Comparison of ENCODE assay signal across 21 cellular contexts in genomic region chr3:37179144-37179967, GRCh38. TPM values are rescaled to one million over a fixed set of nuclear protein-coding genes. Genes with fewer than 3 reads are reported as not detected.
DNase-seq lines count a peak whose midpoint lies in the region; ATAC-seq and TF ChIP-seq lines count a peak whose summit lies in the region.
"Had no signal": no experiment of that assay in that cellular context is flagged by ENCODE, and none has a peak within 500 bp of the region (broad histone marks: within the 10 kb centered on the region; RNA-seq: fewer than 3 reads in every experiment).

No MANE protein-coding gene starts in this region.

- ATAC-seq in activated CD8-positive, alpha-beta T cell treated with anti-CD3 and anti-CD28 coated beads for 36 hours = no peak
- ATAC-seq in activated CD8-positive, alpha-beta T cell treated with anti-CD3 and anti-CD28 coated beads, Interleukin-2, amount 10 ng/mL, durations not matched to agents 7 days and 5 days = no peak
- no peak for ATAC-seq in effector memory CD8-positive, alpha-beta T cell (replicated peaks)
- ATAC-seq in GM21447 (IDR thresholded peaks at IDR 0.05; ENCODE audit: unreplicated experiment) = no peak
- ATAC-seq: heart left ventricle, left ventricle myocardium superior had no signal

- no peak overlapping the region for H3K4me3 Mint-ChIP-seq in activated CD8-positive, alpha-beta T cell treated with anti-CD3 and anti-CD28 coated beads for 36 hours
- H3K4me3 Mint-ChIP-seq in activated CD8-positive, alpha-beta T cell treated with anti-CD3 and anti-CD28 coated beads, Interleukin-2, amount 10 ng/mL, durations not matched to agents 7 days and 5 days = no peak overlapping the region
- no peak overlapping the region for H3K4me3 Mint-ChIP-seq in HFFc6
- H3K4me3 Mint-ChIP-seq in effector memory CD8-positive, alpha-beta T cell = no peak overlapping the region
- H3K4me3 Mint-ChIP-seq: activated CD4-positive, alpha-beta T cell treated with anti-CD3 and anti-CD28 coated beads, Interleukin-2, amount 10 ng/mL, durations not matched to agents 7 days and 5 days had no signal

- no peak for TF ChIP-seq CTCF in activated CD8-positive, alpha-beta T cell treated with anti-CD3 and anti-CD28 coated beads for 36 hours (IDR thresholded peaks at IDR 0.05)
- TF ChIP-seq CTCF in HFFc6 (IDR thresholded peaks at IDR 0.05) = no peak

- H3K27ac Mint-ChIP-seq in activated CD8-positive, alpha-beta T cell treated with anti-CD3 and anti-CD28 coated beads for 36 hours = no peak overlapping the region
- no peak overlapping the region for H3K27ac Mint-ChIP-seq in activated CD8-positive, alpha-beta T cell treated with anti-CD3 and anti-CD28 coated beads, Interleukin-2, amount 10 ng/mL, durations not matched to agents 7 days and 5 days
- peak overlapping the region; percentile 38 for H3K27ac Mint-ChIP-seq in HFFc6
- peak overlapping the region; percentile 63 to 67 for H3K27ac Mint-ChIP-seq in effector memory CD8-positive, alpha-beta T cell
- H3K27ac Mint-ChIP-seq: activated CD4-positive, alpha-beta T cell treated with anti-CD3 and anti-CD28 coated beads, Interleukin-2, amount 10 ng/mL, durations not matched to agents 7 days and 5 days had no signal

- DNase-seq in activated CD8-positive, alpha-beta T cell treated with anti-CD3 and anti-CD28 coated beads for 36 hours = peak; percentile 37
- no peak for DNase-seq in activated CD8-positive, alpha-beta T cell treated with anti-CD3 and anti-CD28 coated beads, Interleukin-2, amount 10 ng/mL, durations not matched to agents 7 days and 5 days
- no peak for DNase-seq in HFFc6
- DNase-seq in effector memory CD8-positive, alpha-beta T cell = no peak
- peak; percentile 75 for DNase-seq in renal cortical epithelial cell (ENCODE audit: low read depth)
- DNase-seq in head of caudate nucleus = no peak
- no peak for DNase-seq in cerebellum (ENCODE audit: low spot score)
- DNase-seq: activated CD4-positive, alpha-beta T cell treated with anti-CD3 and anti-CD28 coated beads, Interleukin-2, amount 10 ng/mL, durations not matched to agents 7 days and 5 days; activated naive CD4-positive, alpha-beta T cell treated with anti-CD3 and anti-CD28 coated beads, Interleukin-2, amount 50 U/mL, for 16 hours; activated T-cell treated with anti-CD3 and anti-CD28 coated beads, Interleukin-2, amount 50 U/mL, for 1 hour; cerebellar nuclear complex; effector memory CD4-positive, alpha-beta T cell; heart left ventricle; IMR-90; left ventricle myocardium superior; MM.1S; NCI-H1436 treated with DMSO at 0.1 percent for 48 hours; NCI-H524 treated with DMSO at 0.1 percent for 48 hours; stimulated activated CD4-positive, alpha-beta T cell treated with anti-CD3 and anti-CD28 coated beads, Interleukin-12 subunit alpha, Interleukin-12 subunit beta, amount 100 ng/mL, for 4 hours; substantia nigra had no signal

- POLR2A ChIA-PET in activated CD8-positive, alpha-beta T cell treated with anti-CD3 and anti-CD28 coated beads for 36 hours (lab: Charles Lee) = interaction anchor here (0.6 to 2.4 kb wide), 2 partner anchors 12 to 32 kb away, joined by 3 to 6 read pairs; no protein-coding TSS in a partner anchor
- POLR2A ChIA-PET in activated CD8-positive, alpha-beta T cell treated with anti-CD3 and anti-CD28 coated beads, Interleukin-2, amount 10 ng/mL, durations not matched to agents 7 days and 5 days (lab: Charles Lee) = no interaction called here

- CTCF ChIA-PET in activated CD8-positive, alpha-beta T cell treated with anti-CD3 and anti-CD28 coated beads for 36 hours (lab: Charles Lee) = no interaction called here
- CTCF ChIA-PET in activated CD8-positive, alpha-beta T cell treated with anti-CD3 and anti-CD28 coated beads, Interleukin-2, amount 10 ng/mL, durations not matched to agents 7 days and 5 days (lab: Charles Lee) = interaction anchor here (0.9 kb wide), 1 partner anchor 38 kb away, joined by 3 read pairs; no protein-coding TSS in a partner anchor

- intact Hi-C loops in activated CD8-positive, alpha-beta T cell treated with anti-CD3 and anti-CD28 coated beads for 36 hours (cut with micrococcal nuclease) = no loop called here
- intact Hi-C loops in head of caudate nucleus (cut with DNase I) = no loop called here

- no peaks in the 10 kb centered on the region for H3K9me3 Mint-ChIP-seq in activated CD8-positive, alpha-beta T cell treated with anti-CD3 and anti-CD28 coated beads for 36 hours
- no peaks in the 10 kb centered on the region for H3K9me3 Mint-ChIP-seq in activated CD8-positive, alpha-beta T cell treated with anti-CD3 and anti-CD28 coated beads, Interleukin-2, amount 10 ng/mL, durations not matched to agents 7 days and 5 days (ENCODE audit: insufficient read depth)
- no peaks in the 10 kb centered on the region for H3K9me3 Mint-ChIP-seq in HFFc6
- no peaks in the 10 kb centered on the region for H3K9me3 Mint-ChIP-seq in effector memory CD8-positive, alpha-beta T cell
- H3K9me3 Mint-ChIP-seq: activated CD4-positive, alpha-beta T cell treated with anti-CD3 and anti-CD28 coated beads, Interleukin-2, amount 10 ng/mL, durations not matched to agents 7 days and 5 days had no signal

- no peaks in the 10 kb centered on the region for H3K27me3 Mint-ChIP-seq in activated CD8-positive, alpha-beta T cell treated with anti-CD3 and anti-CD28 coated beads for 36 hours
- H3K27me3 Mint-ChIP-seq in activated CD8-positive, alpha-beta T cell treated with anti-CD3 and anti-CD28 coated beads, Interleukin-2, amount 10 ng/mL, durations not matched to agents 7 days and 5 days (ENCODE audit: low read depth) = no peaks in the 10 kb centered on the region
- no peaks in the 10 kb centered on the region for H3K27me3 Mint-ChIP-seq in HFFc6 (ENCODE audit: insufficient read depth)
- no peaks in the 10 kb centered on the region for H3K27me3 Mint-ChIP-seq in effector memory CD8-positive, alpha-beta T cell
- H3K27me3 Mint-ChIP-seq: activated CD4-positive, alpha-beta T cell treated with anti-CD3 and anti-CD28 coated beads, Interleukin-2, amount 10 ng/mL, durations not matched to agents 7 days and 5 days had no signal

- H3K36me3 Mint-ChIP-seq in activated CD8-positive, alpha-beta T cell treated with anti-CD3 and anti-CD28 coated beads for 36 hours (ENCODE audit: low read depth) = peaks cover 4% of the 10 kb centered on the region
- H3K36me3 Mint-ChIP-seq in activated CD8-positive, alpha-beta T cell treated with anti-CD3 and anti-CD28 coated beads, Interleukin-2, amount 10 ng/mL, durations not matched to agents 7 days and 5 days (ENCODE audit: low read depth) = peaks cover 12% of the 10 kb centered on the region
- peaks cover 31% of the 10 kb centered on the region for H3K36me3 Mint-ChIP-seq in HFFc6 (ENCODE audit: low read depth)
- H3K36me3 Mint-ChIP-seq in effector memory CD8-positive, alpha-beta T cell (ENCODE audit: insufficient read depth) = peaks cover 3% of the 10 kb centered on the region

- peaks cover 53% of the 10 kb centered on the region for H3K4me1 Mint-ChIP-seq in activated CD8-positive, alpha-beta T cell treated with anti-CD3 and anti-CD28 coated beads for 36 hours (ENCODE audit: low read depth)
- peaks cover 41% of the 10 kb centered on the region for H3K4me1 Mint-ChIP-seq in activated CD8-positive, alpha-beta T cell treated with anti-CD3 and anti-CD28 coated beads, Interleukin-2, amount 10 ng/mL, durations not matched to agents 7 days and 5 days (ENCODE audit: low read depth)
- peaks cover 73% of the 10 kb centered on the region for H3K4me1 Mint-ChIP-seq in HFFc6 (ENCODE audit: low read depth)
- H3K4me1 Mint-ChIP-seq in effector memory CD8-positive, alpha-beta T cell (ENCODE audit: low read depth in 2 of 2) = peaks cover 19 to 47% of the 10 kb centered on the region in 2 donors

RNA-seq across cellular contexts. Expression of gene LRRFIP2, which starts 5.0 kb away (rescaled TPM):
- total RNA-seq in activated CD8-positive, alpha-beta T cell treated with anti-CD3 and anti-CD28 coated beads for 36 hours = 10 to 100 TPM; 18.7 to 23.1 TPM
- total RNA-seq in activated CD8-positive, alpha-beta T cell treated with anti-CD3 and anti-CD28 coated beads, Interleukin-2, amount 10 ng/mL, durations not matched to agents 7 days and 5 days = 10 to 100 TPM; 31.7 TPM
- 100 to 1,000 TPM; 124 to 151 (median 134) TPM for total RNA-seq in HFFc6 (2021; fragmentation: NEBNext Ultra II Directional; extraction: Animal tissue kit (Norgen Biotek cat#: 25700))
- total RNA-seq in renal cortical epithelial cell (76.9 and 104 TPM in 2 replicates), cerebellum (77.3 TPM)

Comparison
In these comparisons a context has a peak if more than half of its experiments do, and no peak if none do; other contexts are left out.
1. DNase-seq: peak in activated CD8-positive, alpha-beta T cell treated with anti-CD3 and anti-CD28 coated beads for 36 hours (single experiment) and renal cortical epithelial cell (single experiment); none in activated CD8-positive, alpha-beta T cell treated with anti-CD3 and anti-CD28 coated beads, Interleukin-2, amount 10 ng/mL, durations not matched to agents 7 days and 5 days (single experiment), HFFc6 (single experiment), effector memory CD8-positive, alpha-beta T cell (0 of 3), head of caudate nucleus (0 of 42) and cerebellum (single experiment).
2. H3K27ac Mint-ChIP-seq: peak in HFFc6 (single experiment) and effector memory CD8-positive, alpha-beta T cell (2 of 2); none in activated CD8-positive, alpha-beta T cell treated with anti-CD3 and anti-CD28 coated beads for 36 hours (single experiment) and activated CD8-positive, alpha-beta T cell treated with anti-CD3 and anti-CD28 coated beads, Interleukin-2, amount 10 ng/mL, durations not matched to agents 7 days and 5 days (single experiment).